ENCODE assay signal across 19 cellular contexts in genomic region chr10:95305606-95306385, GRCh38. TPM values are rescaled to one million over a fixed set of nuclear protein-coding genes. Genes with fewer than 3 reads are reported as not detected.
DNase-seq lines count a peak whose midpoint lies in the region; ATAC-seq and TF ChIP-seq lines count a peak whose summit lies in the region.
"Had no signal": no experiment of that assay in that cellular context is flagged by ENCODE, and none has a peak within 500 bp of the region (broad histone marks: within the 10 kb centered on the region; RNA-seq: fewer than 3 reads in every experiment).

No MANE protein-coding gene starts in this region.

- H3K18ac ChIP-seq in IMR-90 (ENCODE audit: low read depth, low read length) (peak overlapping the region; percentile 5; the same call in 1 of the 2 replicates), mesenchymal stem cell (ENCODE audit: low read depth in 1 of 2, low read length in 2 of 2) (no peak overlapping the region)

- peaks cover 3% of the 10 kb centered on the region; the same call in 1 of the 2 replicates for H4K20me1 ChIP-seq in IMR-90 (ENCODE audit: insufficient read depth, low read length)
- H4K20me1 ChIP-seq: BLaER1 had no signal

- TF ChIP-seq CTCF in IMR-90 (conservative IDR thresholded peaks at IDR 0.05; ENCODE audit: low read depth, low read length): no peak
- no peak for TF ChIP-seq CTCF in fibroblast of pulmonary artery (IDR thresholded peaks at IDR 0.05; ENCODE audit: low read length, missing control alignments)
- TF ChIP-seq CTCF in type B pancreatic cell (conservative IDR thresholded peaks at IDR 0.05): no peak
- no peak for TF ChIP-seq CTCF in tibial nerve (IDR thresholded peaks at IDR 0.05)
- no peak for TF ChIP-seq CTCF in GM10266 (IDR thresholded peaks at IDR 0.05; ENCODE audit: control insufficient read depth, insufficient read depth, low read depth, missing control alignments)

- dilution Hi-C loops in IMR-90 (cut with HindIII; ENCODE audit: low sequenced_read_pairs, unreplicated experiment): no loop called here

- peaks cover 5% of the 10 kb centered on the region for H3K4me1 Mint-ChIP-seq in type B pancreatic cell (ENCODE audit: unreplicated experiment)
- H3K4me1 Mint-ChIP-seq: CD4-positive, alpha-beta memory T cell had no signal

- H2AK5ac ChIP-seq in IMR-90 (ENCODE audit: low read depth, low read length) (no peak overlapping the region), mesenchymal stem cell (ENCODE audit: low read length, severe bottlenecking) (peak overlapping the region; percentile 21)

- H4K8ac ChIP-seq in IMR-90 (ENCODE audit: low read depth in 2 of 2, low read length in 2 of 2) (no peak overlapping the region), mesenchymal stem cell (ENCODE audit: low read length) (no peak overlapping the region)

- peaks cover 14% of the 10 kb centered on the region for H3K9me1 ChIP-seq in IMR-90 (ENCODE audit: insufficient read depth, low read length)

- H4K5ac ChIP-seq in IMR-90 (ENCODE audit: low read depth, low read length): no peak overlapping the region

- peaks cover 4% of the 10 kb centered on the region for H3K27me3 Mint-ChIP-seq in type B pancreatic cell

- H2BK15ac ChIP-seq in IMR-90 (ENCODE audit: low read depth, low read length): no peak overlapping the region
- H2BK15ac ChIP-seq in mesenchymal stem cell (ENCODE audit: low read depth, poor library complexity, severe bottlenecking): no peak overlapping the region

- no peak overlapping the region for H2AK9ac ChIP-seq in IMR-90 (replicated peaks; ENCODE audit: low read depth, low read length, poor library complexity)

- H3K4me2 ChIP-seq in IMR-90 (ENCODE audit: low read depth, low read length) (no peak overlapping the region), mesenchymal stem cell (ENCODE audit: low read length, poor library complexity, severe bottlenecking) (no peak overlapping the region)
- H3K4me2 ChIP-seq: BLaER1, GM23338 had no signal

- H2AFZ ChIP-seq in IMR-90 (replicated peaks; ENCODE audit: low read length, poor library complexity): no peak overlapping the region
- H2AFZ ChIP-seq in mesenchymal stem cell (ENCODE audit: low read depth, low read length): no peak overlapping the region
- H2AFZ ChIP-seq: GM23338 had no signal

- CTCF ChIA-PET in IMR-90 (lab: Yijun Ruan, JAX): no interaction called here

- ATAC-seq in IMR-90 (ENCODE audit: low read depth): no peak
- ATAC-seq: GM23338, Right ventricle myocardium inferior had no signal

- H3K4me1 ChIP-seq in IMR-90 (ENCODE audit: control insufficient read depth, insufficient read depth, low read length) (peaks cover 15% of the 10 kb centered on the region), mesenchymal stem cell (ENCODE audit: control insufficient read depth, insufficient read depth, low read depth, low read length) (peaks cover 8% of the 10 kb centered on the region), tibial nerve (peaks cover 0 to 26% (median 6%) of the 10 kb centered on the region in 4 donors)

- no peak overlapping the region for H3K4me3 ChIP-seq in IMR-90 (ENCODE audit: insufficient read depth, low read depth, low read length)
- H3K4me3 ChIP-seq in fibroblast of pulmonary artery (replicated peaks; ENCODE audit: low read depth, low read length): no peak overlapping the region
- no peak overlapping the region for H3K4me3 ChIP-seq in mesenchymal stem cell (ENCODE audit: insufficient read depth in 1 of 2, low read depth in 1 of 2, low read length in 2 of 2)
- no peak overlapping the region for H3K4me3 ChIP-seq in tibial nerve
- H3K4me3 ChIP-seq: BLaER1, GM23338 had no signal

- in situ Hi-C loops in IMR-90 (cut with MboI; ENCODE audit: low sequenced_read_pairs): no loop called here

- no peak for TF ChIP-seq POLR2A in IMR-90 (IDR thresholded peaks at IDR 0.05; ENCODE audit: low read depth, low read length)
- no peak for TF ChIP-seq POLR2A in tibial nerve (IDR thresholded peaks at IDR 0.05)

- H2BK5ac ChIP-seq in IMR-90 (ENCODE audit: low read depth, low read length, poor library complexity, severe bottlenecking) (no peak overlapping the region), mesenchymal stem cell (ENCODE audit: low read depth, low read length, poor library complexity, severe bottlenecking) (no peak overlapping the region)

- H3K4ac ChIP-seq in IMR-90 (ENCODE audit: low read depth, low read length): peak overlapping the region; percentile 25; the same call in 1 of the 2 replicates
- H3K4ac ChIP-seq in mesenchymal stem cell (ENCODE audit: low read depth in 1 of 2, low read length in 2 of 2): no peak overlapping the region

- H2BK120ac ChIP-seq in IMR-90 (ENCODE audit: low read depth, low read length) (no peak overlapping the region), mesenchymal stem cell (ENCODE audit: low read depth, low read length) (no peak overlapping the region)

- no peak overlapping the region for H3K23ac ChIP-seq in IMR-90 (ENCODE audit: low read depth, low read length)
- H3K23ac ChIP-seq in mesenchymal stem cell (ENCODE audit: low read length in 2 of 2): no peak overlapping the region

- H3K79me1 ChIP-seq in IMR-90 (ENCODE audit: low read depth in 1 of 2, low read length in 2 of 2) (no peaks in the 10 kb centered on the region), mesenchymal stem cell (replicated peaks; ENCODE audit: low read length, poor library complexity, severe bottlenecking) (no peaks in the 10 kb centered on the region)

- H3K9me3 Mint-ChIP-seq in type B pancreatic cell: no peaks in the 10 kb centered on the region
- H3K9me3 Mint-ChIP-seq: CD4-positive, alpha-beta memory T cell; GM23338 had no signal

- peaks cover 3% of the 10 kb centered on the region for H3K36me3 Mint-ChIP-seq in type B pancreatic cell
- H3K36me3 Mint-ChIP-seq: CD4-positive, alpha-beta memory T cell had no signal

- H3K9me3 ChIP-seq in IMR-90 (ENCODE audit: control insufficient read depth, insufficient read depth, low read length) (no peaks in the 10 kb centered on the region), mesenchymal stem cell (ENCODE audit: control insufficient read depth, low read length) (no peaks in the 10 kb centered on the region), tibial nerve (no peaks in the 10 kb centered on the region)
- H3K9me3 ChIP-seq: BLaER1 had no signal

- H3K4me3 Mint-ChIP-seq in type B pancreatic cell: no peak overlapping the region
- H3K4me3 Mint-ChIP-seq: CD4-positive, alpha-beta memory T cell; GM23338 had no signal

- peak overlapping the region; percentile 61; the same call in 1 of the 2 replicates for H2BK20ac ChIP-seq in IMR-90 (ENCODE audit: low read depth, low read length)

- DNase-seq in IMR-90: no peak
- DNase-seq in fibroblast of pulmonary artery (ENCODE audit: low read depth): peak; percentile 44
- DNase-seq in mesenchymal stem cell: no peak
- DNase-seq in type B pancreatic cell (ENCODE audit: extremely low spot score, unreplicated experiment): no peak
- no peak for DNase-seq in tibial nerve (ENCODE audit: low spot score in 2 of 2)
- DNase-seq in GM10266 (ENCODE audit: extremely low spot score): no peak
- DNase-seq in DMS79 (lab: John Stamatoyannopoulos, UW): no peak
- DNase-seq: Calu3; CD4-positive, alpha-beta memory T cell; EL; HCEC 1CT; KBM-7; NCI-H1105 treated with DMSO at 0.1 percent for 48 hours; NCI-H510A; NCI-H748 treated with DMSO at 0.1 percent for 48 hours; NK-92 treated with Interleukin-12 subunit alpha and Interleukin-12 subunit beta, amount 100 ng/mL, for 24 hours had no signal

- H3K27me3 ChIP-seq in IMR-90 (ENCODE audit: control insufficient read depth, insufficient read depth, low read length) (no peaks in the 10 kb centered on the region), mesenchymal stem cell (ENCODE audit: control insufficient read depth in 1 of 2, insufficient read depth in 1 of 2, low read length in 2 of 2) (peaks cover 0 to 18% of the 10 kb centered on the region in 2 experiments), tibial nerve (no peaks in the 10 kb centered on the region)
- H3K27me3 ChIP-seq: BLaER1 had no signal

- no peak for TF ChIP-seq EP300 in tibial nerve (IDR thresholded peaks at IDR 0.05)

- H4K91ac ChIP-seq in IMR-90 (ENCODE audit: insufficient read depth, low read depth, low read length) (no peak overlapping the region; the same call in 1 of the 2 replicates), mesenchymal stem cell (ENCODE audit: low read length) (no peak overlapping the region)

- peak overlapping the region; percentile 17 for H3K27ac Mint-ChIP-seq in type B pancreatic cell
- H3K27ac Mint-ChIP-seq: CD4-positive, alpha-beta memory T cell; GM23338 had no signal

- WGBS in IMR-90 (ENCODE audit: extremely low coverage in 2 of 2, insufficient read length in 1 of 2), 2 experiments: 75% methylated on average over 4 of the region's 10 CpGs; no CpG with 5 or more reads in 1 of the 2 experiments
- WGBS in mesenchymal stem cell: 72% methylated on average over 10 of the region's 10 CpGs
- 66 to 69% methylated on average over 10 of the region's 10 CpGs for WGBS in tibial nerve, 2 donors

- intact Hi-C loops in IMR-90 (cut with micrococcal nuclease): no loop called here

- POLR2A ChIA-PET in IMR-90 (lab: Charles Lee; ENCODE audit: unreplicated experiment): no interaction called here

- BruUV-seq in IMR-90 (replicated peaks; lab: Mats Ljungman, UMichigan): no TSS peak

- no peak overlapping the region for H3K56ac ChIP-seq in IMR-90 (ENCODE audit: extremely low read depth, insufficient read depth, low read length)

- H2BK12ac ChIP-seq in mesenchymal stem cell (ENCODE audit: low read length in 2 of 2): no peak overlapping the region

- H3K36me3 ChIP-seq in IMR-90 (ENCODE audit: control insufficient read depth, insufficient read depth, low read length) (no peaks in the 10 kb centered on the region), mesenchymal stem cell (ENCODE audit: control insufficient read depth in 1 of 2, insufficient read depth in 2 of 2, low read depth in 1 of 2, low read length in 2 of 2) (no peaks in the 10 kb centered on the region), tibial nerve (no peaks in the 10 kb centered on the region)
- H3K36me3 ChIP-seq: BLaER1 had no signal

- H3K9ac ChIP-seq in IMR-90 (ENCODE audit: low read depth, low read length) (no peak overlapping the region), mesenchymal stem cell (ENCODE audit: low read length) (no peak overlapping the region)
- H3K9ac ChIP-seq: BLaER1 had no signal

- no peak for TF ChIP-seq RAD21 in IMR-90 (IDR thresholded peaks at IDR 0.05; ENCODE audit: low read length)

- H3K27ac ChIP-seq in IMR-90 (ENCODE audit: insufficient read depth, low read length) (no peak overlapping the region), mesenchymal stem cell (ENCODE audit: low read length, poor library complexity, severe bottlenecking) (no peak overlapping the region), tibial nerve (peak overlapping the region in 1 of 4 donors; percentile 0)
- H3K27ac ChIP-seq: BLaER1 had no signal

- no peak overlapping the region for H3K14ac ChIP-seq in IMR-90 (replicated peaks; ENCODE audit: low read depth, low read length)
- no peak overlapping the region for H3K14ac ChIP-seq in mesenchymal stem cell (ENCODE audit: low read length in 2 of 2)

RNA-seq across cellular contexts. Expression of gene PDLIM1, which starts 15.0 kb away (rescaled TPM):
- total RNA-seq in IMR-90 (2012; rRNA removed): 27.5 and 30.1 TPM in 2 replicates
- polyA plus RNA-seq in IMR-90 (2012; rRNA removed): 179 and 187 TPM in 2 replicates
- polyA plus RNA-seq in IMR-90 (2012; cell fraction: cytosol; rRNA removed): 120 and 255 TPM in 2 replicates
- 44.1 and 131 TPM in 2 replicates for polyA plus RNA-seq in IMR-90 (2012; cell fraction: nucleus; rRNA removed; ENCODE audit: low replicate concordance)
- polyA plus RNA-seq in mesenchymal stem cell (2013, experiment 1 of 2): 537 TPM
- 536 TPM for polyA plus RNA-seq in mesenchymal stem cell (2013, experiment 2 of 2)
- total RNA-seq in type B pancreatic cell (ENCODE audit: low replicate concordance): 171 and 347 TPM in 2 replicates
- total RNA-seq in tibial nerve: 100 to 1,000 TPM; 113 to 150 (median 128) TPM
